ENCODE assay signal across 11 cellular contexts in the genomic region with DNA sequence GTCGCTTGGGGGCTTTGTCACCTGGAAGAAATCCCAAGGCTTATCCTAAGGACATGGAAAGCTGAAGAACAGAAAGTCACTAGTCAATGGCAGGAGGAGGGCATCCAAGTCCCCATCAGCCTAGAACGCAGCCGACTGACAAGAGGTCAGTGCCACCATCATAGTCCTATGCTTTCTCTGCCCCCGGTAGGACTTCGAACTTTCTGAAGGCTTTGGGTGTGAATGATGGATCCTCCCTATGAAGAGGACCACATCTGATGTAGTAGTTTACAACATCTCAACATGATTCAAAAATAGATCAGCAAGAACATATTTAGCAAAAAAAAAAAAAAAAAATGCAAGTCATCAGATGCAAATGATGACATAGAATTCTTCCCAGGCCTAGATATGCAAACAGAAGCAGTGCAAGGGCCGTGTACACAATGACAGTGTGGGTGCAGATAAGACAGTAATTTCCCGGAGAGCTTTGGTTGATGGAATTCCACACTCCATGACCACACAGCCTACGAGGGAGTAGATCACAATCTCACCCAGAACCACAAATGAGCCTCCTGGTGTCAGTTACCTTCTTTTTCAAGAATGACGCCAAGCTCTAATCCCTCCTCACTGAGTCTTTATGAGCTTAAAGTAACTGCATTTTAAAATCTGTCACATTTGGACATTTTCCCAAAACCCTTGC.
DNase-seq lines count a peak whose midpoint lies in the region; ATAC-seq and TF ChIP-seq lines count a peak whose summit lies in the region.
"Had no signal": no experiment of that assay in that cellular context is flagged by ENCODE, and none has a peak within 500 bp of the region (broad histone marks: within the 10 kb centered on the region; RNA-seq: fewer than 3 reads in every experiment).

No MANE protein-coding gene starts in this region.

- H3K4me1 ChIP-seq in HEK293 (ENCODE audit: control insufficient read depth, insufficient read depth, low read length) (no peaks in the 10 kb centered on the region), gastrocnemius medialis (peaks cover 5 to 20% of the 10 kb centered on the region in 2 donors)
- H3K4me1 ChIP-seq in CD8-positive, alpha-beta memory T cell (ENCODE audit: insufficient read depth, low read length): no peaks in the 10 kb centered on the region
- H3K4me1 ChIP-seq: foreskin keratinocyte had no signal

- H3K9me3 Mint-ChIP-seq in activated T-cell treated with anti-CD3 and anti-CD28 coated beads, Interleukin-2, amount 50 U/mL, for 24 hours: no peaks in the 10 kb centered on the region
- no peaks in the 10 kb centered on the region for H3K9me3 Mint-ChIP-seq in CD8-positive, alpha-beta memory T cell
- H3K9me3 Mint-ChIP-seq in activated CD4-positive, alpha-beta T cell treated with anti-CD3 and anti-CD28 coated beads for 36 hours (ENCODE audit: low read depth): no peaks in the 10 kb centered on the region

- DNase-seq in RPMI7951 (ENCODE audit: low read depth) (peak; percentile 36), left cardiac atrium (no peak), gastrocnemius medialis (no peak)
- no peak for DNase-seq in activated T-cell treated with anti-CD3 and anti-CD28 coated beads, Interleukin-2, amount 50 U/mL, for 24 hours
- no peak for DNase-seq in CD8-positive, alpha-beta memory T cell
- no peak for DNase-seq in activated CD4-positive, alpha-beta T cell treated with anti-CD3 and anti-CD28 coated beads for 36 hours
- DNase-seq: activated gamma-delta T cell, foreskin keratinocyte, NCI-H2029 treated with DMSO at 0.1 percent for 48 hours had no signal

- H3K4me3 Mint-ChIP-seq in activated T-cell treated with anti-CD3 and anti-CD28 coated beads, Interleukin-2, amount 50 U/mL, for 24 hours: no peak overlapping the region
- H3K4me3 Mint-ChIP-seq in CD8-positive, alpha-beta memory T cell: no peak overlapping the region
- no peak overlapping the region for H3K4me3 Mint-ChIP-seq in activated CD4-positive, alpha-beta T cell treated with anti-CD3 and anti-CD28 coated beads for 36 hours

- H3K27me3 Mint-ChIP-seq in activated T-cell treated with anti-CD3 and anti-CD28 coated beads, Interleukin-2, amount 50 U/mL, for 24 hours: no peaks in the 10 kb centered on the region
- peaks cover 3 to 5% of the 10 kb centered on the region in 2 donors for H3K27me3 Mint-ChIP-seq in CD8-positive, alpha-beta memory T cell
- H3K27me3 Mint-ChIP-seq in activated CD4-positive, alpha-beta T cell treated with anti-CD3 and anti-CD28 coated beads for 36 hours: no peaks in the 10 kb centered on the region

- CTCF ChIA-PET in HEK293 (lab: Yijun Ruan, JAX): interaction anchor here (0.6 to 2.8 kb wide), 7 partner anchors 10 to 1770 kb away, joined by 3 to 12 read pairs (median 3); no protein-coding TSS in a partner anchor
- CTCF ChIA-PET in CD8-positive, alpha-beta memory T cell (lab: Charles Lee): interaction anchor here (0.6 kb wide), 1 partner anchor 8 kb away, joined by 3 read pairs; no protein-coding TSS in a partner anchor
- CTCF ChIA-PET in activated CD4-positive, alpha-beta T cell treated with anti-CD3 and anti-CD28 coated beads for 36 hours (lab: Charles Lee): interaction anchor here (0.6 kb wide), 1 partner anchor 590 kb away, joined by 3 read pairs; no protein-coding TSS in a partner anchor

- no peak for TF ChIP-seq CTCF in HEK293 (tag by site-specific recombination; IDR thresholded peaks at IDR 0.05)
- no peak for TF ChIP-seq CTCF in gastrocnemius medialis (IDR thresholded peaks at IDR 0.05 in 4 of 5, conservative IDR thresholded peaks at IDR 0.05 in 1 of 5)

- H3K36me3 ChIP-seq in HEK293 (ENCODE audit: control insufficient read depth in 2 of 2, insufficient read depth in 1 of 2, low read length in 2 of 2) (no peaks in the 10 kb centered on the region), gastrocnemius medialis (no peaks in the 10 kb centered on the region)
- no peaks in the 10 kb centered on the region for H3K36me3 ChIP-seq in CD8-positive, alpha-beta memory T cell (ENCODE audit: insufficient read depth, low read length)

- no peaks in the 10 kb centered on the region for H3K4me1 Mint-ChIP-seq in activated T-cell treated with anti-CD3 and anti-CD28 coated beads, Interleukin-2, amount 50 U/mL, for 24 hours (ENCODE audit: low read depth)
- H3K4me1 Mint-ChIP-seq in CD8-positive, alpha-beta memory T cell: no peaks in the 10 kb centered on the region
- H3K4me1 Mint-ChIP-seq in activated CD4-positive, alpha-beta T cell treated with anti-CD3 and anti-CD28 coated beads for 36 hours: no peaks in the 10 kb centered on the region

- no peak overlapping the region for H3K4me3 ChIP-seq in HEK293 (ENCODE audit: low read depth, low read length)
- no peak overlapping the region for H3K4me3 ChIP-seq in gastrocnemius medialis
- H3K4me3 ChIP-seq in CD8-positive, alpha-beta memory T cell (ENCODE audit: low read length): no peak overlapping the region

- H3K36me3 Mint-ChIP-seq in activated T-cell treated with anti-CD3 and anti-CD28 coated beads, Interleukin-2, amount 50 U/mL, for 24 hours (ENCODE audit: low read depth): no peaks in the 10 kb centered on the region
- H3K36me3 Mint-ChIP-seq in CD8-positive, alpha-beta memory T cell: no peaks in the 10 kb centered on the region
- H3K36me3 Mint-ChIP-seq in activated CD4-positive, alpha-beta T cell treated with anti-CD3 and anti-CD28 coated beads for 36 hours (ENCODE audit: low read depth): no peaks in the 10 kb centered on the region

- no peak for TF ChIP-seq POLR2A in gastrocnemius medialis (IDR thresholded peaks at IDR 0.05)

- ATAC-seq in left cardiac atrium: peak; percentile 27 to 54
- peak; percentile 21 to 32 for ATAC-seq in gastrocnemius medialis
- no peak for ATAC-seq in GM19035 (IDR thresholded peaks at IDR 0.05; ENCODE audit: unreplicated experiment)
- ATAC-seq in activated CD4-positive, alpha-beta T cell treated with anti-CD3 and anti-CD28 coated beads for 36 hours: no peak
- ATAC-seq: foreskin keratinocyte had no signal

- intact Hi-C loops in left cardiac atrium (cut with DNase I) (no loop called here), gastrocnemius medialis (cut with DNase I; ENCODE audit: low total_unique reads) (no loop called here)
- intact Hi-C loops in activated CD4-positive, alpha-beta T cell treated with anti-CD3 and anti-CD28 coated beads for 36 hours (cut with DNase I, micrococcal nuclease): no loop called here

- POLR2A ChIA-PET in HEK293 (lab: Yijun Ruan, JAX): interaction anchor here (0.9 kb wide), 1 partner anchor 10 kb away, joined by 4 read pairs; no protein-coding TSS in a partner anchor
- POLR2A ChIA-PET in CD8-positive, alpha-beta memory T cell (lab: Charles Lee): no interaction called here
- POLR2A ChIA-PET in activated CD4-positive, alpha-beta T cell treated with anti-CD3 and anti-CD28 coated beads for 36 hours (lab: Charles Lee): no interaction called here

- H3K27ac ChIP-seq in HEK293 (ENCODE audit: extremely low read depth, low read depth, low read length) (no peak overlapping the region), gastrocnemius medialis (peak overlapping the region; percentile 36 to 55 (median 40))
- no peak overlapping the region for H3K27ac ChIP-seq in CD8-positive, alpha-beta memory T cell (ENCODE audit: low read depth, low read length)
- H3K27ac ChIP-seq: foreskin keratinocyte had no signal

- in situ Hi-C loops in gastrocnemius medialis (cut with MboI; ENCODE audit: low sequenced_read_pairs in 4 of 4): no loop called here

- H3K9me3 ChIP-seq in HEK293 (ENCODE audit: control insufficient read depth, insufficient read depth, low read depth, low read length) (no peaks in the 10 kb centered on the region), gastrocnemius medialis (no peaks in the 10 kb centered on the region)
- H3K9me3 ChIP-seq in CD8-positive, alpha-beta memory T cell (ENCODE audit: low read length): no peaks in the 10 kb centered on the region

- H3K27ac Mint-ChIP-seq in activated T-cell treated with anti-CD3 and anti-CD28 coated beads, Interleukin-2, amount 50 U/mL, for 24 hours: no peak overlapping the region
- H3K27ac Mint-ChIP-seq in CD8-positive, alpha-beta memory T cell: no peak overlapping the region
- H3K27ac Mint-ChIP-seq in activated CD4-positive, alpha-beta T cell treated with anti-CD3 and anti-CD28 coated beads for 36 hours: no peak overlapping the region

- H3K27me3 ChIP-seq in gastrocnemius medialis: no peaks in the 10 kb centered on the region
- no peaks in the 10 kb centered on the region for H3K27me3 ChIP-seq in CD8-positive, alpha-beta memory T cell (ENCODE audit: insufficient read depth, low read length, poor library complexity, severe bottlenecking)
- H3K27me3 ChIP-seq: foreskin keratinocyte had no signal

TF ChIP-seq in HEK293, 187 proteins besides CTCF, POLR2A, EP300 and RAD21 (continues in another document):
- no peak for TF ChIP-seq ZNF223 (tag by site-specific recombination; IDR thresholded peaks at IDR 0.05)
- TF ChIP-seq, protein P1, sequence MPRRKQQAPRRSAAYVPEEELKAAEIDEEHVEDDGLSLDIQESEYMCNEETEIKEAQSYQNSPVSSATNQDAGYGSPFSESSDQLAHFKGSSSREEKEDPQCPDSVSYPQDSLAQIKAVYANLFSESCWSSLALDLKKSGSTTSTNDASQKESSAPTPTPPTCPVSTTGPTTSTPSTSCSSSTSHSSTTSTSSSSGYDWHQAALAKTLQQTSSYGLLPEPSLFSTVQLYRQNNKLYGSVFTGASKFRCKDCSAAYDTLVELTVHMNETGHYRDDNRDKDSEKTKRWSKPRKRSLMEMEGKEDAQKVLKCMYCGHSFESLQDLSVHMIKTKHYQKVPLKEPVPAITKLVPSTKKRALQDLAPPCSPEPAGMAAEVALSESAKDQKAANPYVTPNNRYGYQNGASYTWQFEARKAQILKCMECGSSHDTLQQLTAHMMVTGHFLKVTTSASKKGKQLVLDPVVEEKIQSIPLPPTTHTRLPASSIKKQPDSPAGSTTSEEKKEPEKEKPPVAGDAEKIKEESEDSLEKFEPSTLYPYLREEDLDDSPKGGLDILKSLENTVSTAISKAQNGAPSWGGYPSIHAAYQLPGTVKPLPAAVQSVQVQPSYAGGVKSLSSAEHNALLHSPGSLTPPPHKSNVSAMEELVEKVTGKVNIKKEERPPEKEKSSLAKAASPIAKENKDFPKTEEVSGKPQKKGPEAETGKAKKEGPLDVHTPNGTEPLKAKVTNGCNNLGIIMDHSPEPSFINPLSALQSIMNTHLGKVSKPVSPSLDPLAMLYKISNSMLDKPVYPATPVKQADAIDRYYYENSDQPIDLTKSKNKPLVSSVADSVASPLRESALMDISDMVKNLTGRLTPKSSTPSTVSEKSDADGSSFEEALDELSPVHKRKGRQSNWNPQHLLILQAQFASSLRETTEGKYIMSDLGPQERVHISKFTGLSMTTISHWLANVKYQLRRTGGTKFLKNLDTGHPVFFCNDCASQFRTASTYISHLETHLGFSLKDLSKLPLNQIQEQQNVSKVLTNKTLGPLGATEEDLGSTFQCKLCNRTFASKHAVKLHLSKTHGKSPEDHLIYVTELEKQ (tag by site-specific recombination; IDR thresholded peaks at IDR 0.05; ENCODE audit: borderline replicate concordance): peak; percentile 98

Comparison
In these comparisons a context has a peak if more than half of its experiments do, and no peak if none do; other contexts are left out.
1. H3K27ac ChIP-seq: peak in gastrocnemius medialis (4 of 4); none in HEK293 (single experiment) and CD8-positive, alpha-beta memory T cell (single experiment).
2. ATAC-seq: peak in left cardiac atrium (2 of 2) and gastrocnemius medialis (2 of 2); none in GM19035 (single experiment) and activated CD4-positive, alpha-beta T cell treated with anti-CD3 and anti-CD28 coated beads for 36 hours (single experiment).